ENCODE assay signal across 16 cellular contexts in the genomic region with DNA sequence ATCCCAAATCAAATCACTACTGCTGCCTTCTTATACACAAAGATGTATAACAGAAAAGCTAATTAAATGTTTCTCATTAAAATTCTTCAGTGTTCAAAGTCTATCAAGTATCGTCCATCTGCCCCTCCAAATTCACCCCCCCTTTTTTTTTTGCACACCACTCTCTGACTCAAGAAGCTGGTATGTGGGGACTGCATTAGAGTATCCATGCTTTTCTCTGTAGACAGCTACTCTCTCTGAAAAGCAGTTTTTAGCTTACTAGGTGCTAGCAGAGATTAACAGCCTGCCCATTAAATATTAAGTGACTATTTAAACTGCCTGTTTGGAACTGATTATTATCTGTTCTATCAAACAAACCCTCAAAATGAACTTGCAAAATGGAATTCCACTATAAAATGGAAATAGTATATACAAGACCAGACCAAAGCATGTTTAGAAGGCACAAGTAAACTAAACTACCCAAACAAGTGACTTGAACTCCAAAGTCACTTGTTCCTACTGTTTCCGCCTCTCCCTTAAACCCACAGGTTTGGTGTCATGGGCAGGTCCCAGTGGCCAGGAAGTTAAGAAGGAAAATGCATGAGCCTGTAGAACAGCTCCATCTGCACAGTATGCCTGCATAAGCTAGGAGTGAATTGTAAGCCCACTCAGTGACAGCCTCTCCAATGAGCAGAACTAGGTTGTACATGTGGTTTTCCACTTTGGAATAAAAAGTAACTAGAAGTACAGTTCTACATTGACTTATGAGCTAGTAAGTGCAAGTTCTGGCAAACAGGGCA. TPM values are rescaled to one million over a fixed set of nuclear protein-coding genes. Genes with fewer than 3 reads are reported as not detected.
A peak's percentile ranks its signal among the peaks of the same experiment; 100 is the strongest.
DNase-seq lines count a peak whose midpoint lies in the region; ATAC-seq and FAIRE-seq lines count a peak whose summit lies in the region.
"Had no signal": no experiment of that assay in that cellular context is flagged by ENCODE, and none has a peak within 500 bp of the region (broad histone marks: within the 10 kb centered on the region; RNA-seq: fewer than 3 reads in every experiment).

No MANE protein-coding gene starts in this region.

- 80 to 100% methylated on average over 1 of the region's 2 CpGs for WGBS in mesodermal cell (ENCODE audit: insufficient coverage in 2 of 2), 2 experiments

- H3K9me3 ChIP-seq in mesodermal cell (ENCODE audit: control insufficient read depth, low read length), result no peaks in the 10 kb centered on the region
- H3K9me3 ChIP-seq: BLaER1, right atrium auricular region had no signal

- H3K27ac ChIP-seq in mesodermal cell (ENCODE audit: low read depth, low read length, severe bottlenecking), result peak overlapping the region; percentile 62
- H3K27ac ChIP-seq: BLaER1, right atrium auricular region had no signal

- no peaks in the 10 kb centered on the region for H3K36me3 ChIP-seq in mesodermal cell (ENCODE audit: control insufficient read depth, insufficient read depth, low read length)
- H3K36me3 ChIP-seq: right atrium auricular region had no signal

- peak; percentile 84 for DNase-seq in EH (ENCODE audit: low read depth)
- DNase-seq in RCC 7860 (ENCODE audit: low spot score), result peak; percentile 24
- DNase-seq in dermis blood vessel endothelial cell, result peak; percentile 55
- DNase-seq in effector CD4-positive, alpha-beta T cell, result no peak
- DNase-seq in retina, result no peak
- no peak for DNase-seq in UCSD-AML1 (lab: John Stamatoyannopoulos, UW; ENCODE audit: unreplicated experiment)
- DNase-seq: H7; immature natural killer cell; NCI-H2227 treated with DMSO at 0.1 percent for 48 hours; RPMI8226; stimulated activated naive CD4-positive, alpha-beta T cell treated with Interleukin-2 at 50 U/mL for 16 hours had no signal

- no peak overlapping the region for H3K4me3 ChIP-seq in mesodermal cell (ENCODE audit: extremely low read depth, insufficient read depth, low read length, poor library complexity, severe bottlenecking)
- H3K4me3 ChIP-seq: BLaER1, right atrium auricular region had no signal

- FAIRE-seq in RCC 7860 (lab: Jason Lieb, UNC), result peak; percentile 84
- FAIRE-seq: frontal cortex had no signal

- peaks cover 20% of the 10 kb centered on the region for H3K4me1 ChIP-seq in mesodermal cell (ENCODE audit: control insufficient read depth, insufficient read depth, low read length, poor library complexity, severe bottlenecking)

- ATAC-seq in GM19351 (IDR thresholded peaks at IDR 0.05; ENCODE audit: unreplicated experiment), result no peak

RNA-seq across cellular contexts. Expression of a gene that starts 32.5 kb away (rescaled TPM):
- total RNA-seq in dermis blood vessel endothelial cell, result 70.5 and 124 TPM in 2 replicates
- polyA plus RNA-seq in mesodermal cell (2013, experiment 1 of 2), result 40.7 TPM
- 36.8 TPM for polyA plus RNA-seq in mesodermal cell (2013, experiment 2 of 2)

Comparison
In these comparisons a context has a peak if more than half of its experiments do, and no peak if none do; other contexts are left out.
1. DNase-seq: peak in EH (single experiment), RCC 7860 (single experiment) and dermis blood vessel endothelial cell (single experiment); none in effector CD4-positive, alpha-beta T cell (single experiment), retina (single experiment) and UCSD-AML1 (single experiment).